8 cellular contexts compared by ENCODE assay signal in the genomic region with DNA sequence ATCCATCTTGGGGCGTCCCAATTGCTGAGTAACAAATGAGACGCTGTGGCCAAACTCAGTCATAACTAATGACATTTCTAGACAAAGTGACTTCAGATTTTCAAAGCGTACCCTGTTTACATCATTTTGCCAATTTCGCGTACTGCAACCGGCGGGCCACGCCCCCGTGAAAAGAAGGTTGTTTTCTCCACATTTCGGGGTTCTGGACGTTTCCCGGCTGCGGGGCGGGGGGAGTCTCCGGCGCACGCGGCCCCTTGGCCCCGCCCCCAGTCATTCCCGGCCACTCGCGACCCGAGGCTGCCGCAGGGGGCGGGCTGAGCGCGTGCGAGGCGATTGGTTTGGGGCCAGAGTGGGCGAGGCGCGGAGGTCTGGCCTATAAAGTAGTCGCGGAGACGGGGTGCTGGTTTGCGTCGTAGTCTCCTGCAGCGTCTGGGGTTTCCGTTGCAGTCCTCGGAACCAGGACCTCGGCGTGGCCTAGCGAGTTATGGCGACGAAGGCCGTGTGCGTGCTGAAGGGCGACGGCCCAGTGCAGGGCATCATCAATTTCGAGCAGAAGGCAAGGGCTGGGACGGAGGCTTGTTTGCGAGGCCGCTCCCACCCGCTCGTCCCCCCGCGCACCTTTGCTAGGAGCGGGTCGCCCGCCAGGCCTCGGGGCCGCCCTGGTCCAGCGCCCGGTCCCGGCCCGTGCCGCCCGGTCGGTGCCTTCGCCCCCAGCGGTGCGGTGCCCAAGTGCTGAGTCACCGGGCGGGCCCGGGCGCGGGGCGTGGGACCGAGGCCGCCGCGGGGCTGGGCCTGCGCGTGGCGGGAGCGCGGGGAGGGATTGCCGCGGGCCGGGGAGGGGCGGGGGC. TPM values are rescaled to one million over a fixed set of nuclear protein-coding genes. Genes with fewer than 3 reads are reported as not detected.
A peak's percentile ranks its signal among the peaks of the same experiment; 100 is the strongest.
DNase-seq lines count a peak whose midpoint lies in the region; ATAC-seq, FAIRE-seq and TF ChIP-seq lines count a peak whose summit lies in the region.

A gene (plus strand): TSS at position 408 of the 848 bp plus-strand sequence. CDS start 77 bp downstream, at position 485.

- peaks cover 42% of the 10 kb centered on the region for H4K20me1 ChIP-seq in astrocyte (ENCODE audit: insufficient read depth, low read length)

- no peak for FAIRE-seq in astrocyte (lab: Jason Lieb, UNC)

- intact Hi-C loops in vagina (cut with DNase I) = no loop called here

- H3K36me3 Mint-ChIP-seq in astrocyte (ENCODE audit: low read depth, unreplicated experiment) = peaks cover 9% of the 10 kb centered on the region

- peak within 1 kb of the TSS; percentile 88 for H2AFZ ChIP-seq in astrocyte (ENCODE audit: low read depth, low read length)

- H3K4me1 ChIP-seq in astrocyte (ENCODE audit: insufficient read depth, low read length) (peaks cover 25% of the 10 kb centered on the region), rectal smooth muscle tissue (ENCODE audit: control insufficient read depth, insufficient read depth, low read length) (peaks cover 6% of the 10 kb centered on the region), vagina (peaks cover 53% of the 10 kb centered on the region)

- H3K4me1 Mint-ChIP-seq in astrocyte (ENCODE audit: low read depth, unreplicated experiment) = peaks cover 12% of the 10 kb centered on the region

- H3K9me3 ChIP-seq in astrocyte (ENCODE audit: insufficient read depth, low read depth, low read length) (no peaks in the 10 kb centered on the region), vagina (no peaks in the 10 kb centered on the region)

- peaks cover 7% of the 10 kb centered on the region for H3K9me3 Mint-ChIP-seq in astrocyte (ENCODE audit: unreplicated experiment)

- H3K27ac ChIP-seq in astrocyte (ENCODE audit: low read depth, low read length) (peak within 1 kb of the TSS; percentile 85), rectal smooth muscle tissue (ENCODE audit: low read depth, low read length) (peak within 1 kb of the TSS; percentile 77), vagina (peak within 1 kb of the TSS; percentile 83)

- H3K4me3 Mint-ChIP-seq in astrocyte (ENCODE audit: unreplicated experiment) = peak within 1 kb of the TSS; percentile 100

- peak within 1 kb of the TSS; percentile 97 for H3K4me2 ChIP-seq in astrocyte (ENCODE audit: low read length)

- H3K9ac ChIP-seq in astrocyte (ENCODE audit: low read length) (peak within 1 kb of the TSS; percentile 91), rectal smooth muscle tissue (ENCODE audit: low read length) (peak within 1 kb of the TSS; percentile 90)

- ATAC-seq in GM18511 (IDR thresholded peaks at IDR 0.05; ENCODE audit: unreplicated experiment) = peak; percentile 94
- peak; percentile 93 for ATAC-seq in HG03025 (IDR thresholded peaks at IDR 0.05; ENCODE audit: low FRiP score, unreplicated experiment)

- H3K36me3 ChIP-seq in astrocyte (ENCODE audit: insufficient read depth, low read length) = peaks cover 3% of the 10 kb centered on the region
- peaks cover 8% of the 10 kb centered on the region for H3K36me3 ChIP-seq in rectal smooth muscle tissue (ENCODE audit: control insufficient read depth, insufficient read depth, low read length)
- H3K36me3 ChIP-seq in vagina = peaks cover 0 to 11% of the 10 kb centered on the region in 2 donors

- H3K4me3 ChIP-seq in astrocyte (ENCODE audit: insufficient read depth, low read depth, low read length) (peak within 1 kb of the TSS; percentile 89), rectal smooth muscle tissue (ENCODE audit: low read length) (peak within 1 kb of the TSS; percentile 100), vagina (peak within 1 kb of the TSS; percentile 78 to 87)

- peak in 1 of 2 donors; percentile 69 for TF ChIP-seq POLR2A in vagina (IDR thresholded peaks at IDR 0.05)

- H3K27me3 ChIP-seq in astrocyte (ENCODE audit: insufficient read depth, low read length) = no peaks in the 10 kb centered on the region
- H3K27me3 ChIP-seq in rectal smooth muscle tissue (ENCODE audit: control insufficient read depth, insufficient read depth, low read length) = no peaks in the 10 kb centered on the region
- H3K27me3 ChIP-seq in vagina = no peaks in the 10 kb centered on the region

- peak within 1 kb of the TSS; percentile 96 for H3K27ac Mint-ChIP-seq in astrocyte (ENCODE audit: unreplicated experiment)

- no peaks in the 10 kb centered on the region for H3K27me3 Mint-ChIP-seq in astrocyte (ENCODE audit: low read depth, unreplicated experiment)

- H3K79me2 ChIP-seq in astrocyte (ENCODE audit: insufficient read depth, low read length) = peaks cover 46% of the 10 kb centered on the region

- peak; percentile 83 for DNase-seq in NCI-H2029 treated with DMSO at 0.1 percent for 48 hours (lab: John Stamatoyannopoulos, UW)
- DNase-seq in T-helper 22 cell (ENCODE audit: low read depth) = peak; percentile 93
- DNase-seq in astrocyte (ENCODE audit: low read depth) = peak; percentile 80
- peak; percentile 97 for DNase-seq in hepatic stellate cell (ENCODE audit: low spot score)
- DNase-seq in vagina (ENCODE audit: extremely low spot score in 2 of 2) = peak in 1 of 2 donors; percentile 94

- TF ChIP-seq CTCF in astrocyte (IDR thresholded peaks at IDR 0.05; ENCODE audit: insufficient read depth, low read depth, low read length) (no peak), vagina (IDR thresholded peaks at IDR 0.05) (peak in 1 of 3 experiments; percentile 2)

RNA-seq across cellular contexts. Expression of the gene that starts here (rescaled TPM):
- 202 and 236 TPM in 2 replicates for total RNA-seq in astrocyte
- total RNA-seq in vagina = 162 TPM
